In genomic region chr1:193303849-193304248, GRCh38 we compare ENCODE assay signal across 2 cellular contexts.
TF ChIP-seq lines count a peak whose summit lies in the region.

No MANE protein-coding gene starts in this region.

TF ChIP-seq in HepG2, 621 proteins besides CTCF, POLR2A, EP300 and RAD21:
- TF ChIP-seq MAFK (conservative IDR thresholded peaks at IDR 0.05 in 1 of 2, IDR thresholded peaks at IDR 0.05 in 1 of 2; ENCODE audit: low read length in 2 of 2) (peak; percentile 33 to 50; a peak in 1 of 4 replicates), KAT2B (IDR thresholded peaks at IDR 0.05; ENCODE audit: borderline replicate concordance, low read depth, low read length) (no peak), STAT5B (CRISPR knock-in tag; IDR thresholded peaks at IDR 0.05) (no peak), ZNF724P (CRISPR knock-in tag; IDR thresholded peaks at IDR 0.05; ENCODE audit: borderline replicate concordance) (no peak), ZNF432 (CRISPR knock-in tag; IDR thresholded peaks at IDR 0.05; ENCODE audit: borderline replicate concordance) (no peak), CHCHD3 (CRISPR knock-in tag; IDR thresholded peaks at IDR 0.05) (no peak), MAFF (IDR thresholded peaks at IDR 0.05; ENCODE audit: low read depth, low read length) (peak; percentile 21; the same call in 1 of the 2 replicates), MYC (CRISPR knock-in tag; IDR thresholded peaks at IDR 0.05; ENCODE audit: borderline replicate concordance) (no peak), POGZ (CRISPR knock-in tag; IDR thresholded peaks at IDR 0.05) (no peak)
- TF ChIP-seq, protein P1, sequence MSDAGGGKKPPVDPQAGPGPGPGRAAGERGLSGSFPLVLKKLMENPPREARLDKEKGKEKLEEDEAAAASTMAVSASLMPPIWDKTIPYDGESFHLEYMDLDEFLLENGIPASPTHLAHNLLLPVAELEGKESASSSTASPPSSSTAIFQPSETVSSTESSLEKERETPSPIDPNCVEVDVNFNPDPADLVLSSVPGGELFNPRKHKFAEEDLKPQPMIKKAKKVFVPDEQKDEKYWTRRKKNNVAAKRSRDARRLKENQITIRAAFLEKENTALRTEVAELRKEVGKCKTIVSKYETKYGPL (CRISPR knock-in tag; IDR thresholded peaks at IDR 0.05): no peak
- TF ChIP-seq, protein P2, sequence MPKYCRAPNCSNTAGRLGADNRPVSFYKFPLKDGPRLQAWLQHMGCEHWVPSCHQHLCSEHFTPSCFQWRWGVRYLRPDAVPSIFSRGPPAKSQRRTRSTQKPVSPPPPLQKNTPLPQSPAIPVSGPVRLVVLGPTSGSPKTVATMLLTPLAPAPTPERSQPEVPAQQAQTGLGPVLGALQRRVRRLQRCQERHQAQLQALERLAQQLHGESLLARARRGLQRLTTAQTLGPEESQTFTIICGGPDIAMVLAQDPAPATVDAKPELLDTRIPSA (CRISPR knock-in tag; IDR thresholded peaks at IDR 0.05; ENCODE audit: borderline replicate concordance): no peak
TF ChIP-seq in HepG2: peak in this region for 2.

TF ChIP-seq in GM12878, 131 proteins besides CTCF, POLR2A, EP300 and RAD21 (continued from another document):
- TF ChIP-seq NKRF (conservative IDR thresholded peaks at IDR 0.05): no peak
- TF ChIP-seq MTA3 (IDR thresholded peaks at IDR 0.05; ENCODE audit: borderline replicate concordance, low read length): no peak
- no peak for TF ChIP-seq NFYA (IDR thresholded peaks at IDR 0.05; ENCODE audit: borderline replicate concordance, low read depth, low read length)
- TF ChIP-seq MYB (IDR thresholded peaks at IDR 0.05; ENCODE audit: borderline replicate concordance, low read depth, low read length): no peak
- TF ChIP-seq EZH2 (IDR thresholded peaks at IDR 0.05; ENCODE audit: borderline replicate concordance, control insufficient read depth, low read depth, low read length): no peak
- no peak for TF ChIP-seq PML (IDR thresholded peaks at IDR 0.05; ENCODE audit: low read length)
- no peak for TF ChIP-seq KAT2A (conservative IDR thresholded peaks at IDR 0.05; ENCODE audit: control insufficient read depth, low read depth, low read length)
- TF ChIP-seq ZNF217 (IDR thresholded peaks at IDR 0.05): no peak
- no peak for TF ChIP-seq SMAD1 (IDR thresholded peaks at IDR 0.05; ENCODE audit: low read depth, partially characterized antibody)
- TF ChIP-seq SIN3A (IDR thresholded peaks at IDR 0.05; ENCODE audit: low read depth, low read length): no peak
- no peak for TF ChIP-seq PRDM15 (CRISPR knock-in tag; IDR thresholded peaks at IDR 0.05)
- TF ChIP-seq MXI1 (IDR thresholded peaks at IDR 0.05; ENCODE audit: low read depth, low read length): no peak
